In the genomic region with DNA sequence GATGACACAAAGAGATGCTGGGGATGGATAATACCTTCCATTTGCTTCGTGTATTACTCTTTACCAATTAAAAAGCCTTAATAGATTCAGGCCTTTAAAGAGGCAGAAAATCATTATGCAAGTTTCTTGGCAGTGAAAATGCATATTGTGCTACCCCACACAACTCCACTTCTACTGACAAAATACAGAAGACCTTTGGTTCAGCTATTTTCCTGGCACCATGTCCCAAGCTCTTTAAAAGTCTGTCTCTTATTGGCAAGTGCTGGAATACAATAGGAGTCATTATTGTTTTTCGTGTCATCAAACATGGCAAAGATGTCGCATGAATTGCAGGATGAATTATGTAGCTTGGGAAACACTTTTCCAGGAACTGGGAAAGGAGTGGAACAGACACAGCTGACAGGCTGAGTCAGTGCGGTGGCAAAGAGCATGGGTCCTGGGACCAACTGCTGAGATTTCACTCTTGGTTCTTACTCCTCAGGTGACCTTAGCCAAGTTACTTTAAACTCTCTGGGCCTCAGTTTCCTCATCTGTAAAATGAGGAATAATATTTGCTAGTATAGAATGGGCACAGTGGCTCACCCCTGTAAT, we compare ENCODE assay signal across 17 cellular contexts.
"Had no signal": no experiment of that assay in that cellular context is flagged by ENCODE, and none has a peak within 500 bp of the region (broad histone marks: within the 10 kb centered on the region; RNA-seq: fewer than 3 reads in every experiment).

No MANE protein-coding gene starts in this region.

- H3K9ac ChIP-seq: SK-N-SH had no signal

- H3K9me3 ChIP-seq: gastroesophageal sphincter, heart right ventricle, lower lobe of right lung, right atrium auricular region, SK-N-SH had no signal

- H3K36me3 ChIP-seq: brain microvascular endothelial cell, gastroesophageal sphincter, heart right ventricle, lower lobe of right lung, right atrium auricular region had no signal

- H3K27me3 ChIP-seq: brain microvascular endothelial cell, gastroesophageal sphincter, heart right ventricle, right atrium auricular region had no signal

- H3K27ac ChIP-seq: brain microvascular endothelial cell, gastroesophageal sphincter, heart right ventricle, lower lobe of right lung, right atrium auricular region had no signal

- ATAC-seq: activated CD8-positive, alpha-beta memory T cell treated with anti-CD3 and anti-CD28 coated beads, Interleukin-2, amount 10 ng/mL, durations not matched to agents 7 days and 5 days; gastroesophageal sphincter; left cardiac atrium; lower lobe of right lung had no signal

- FAIRE-seq: endometrium, TTC549 had no signal

- DNase-seq: activated B cell treated with CpG ODN at 0.5 μM for 24 hours; activated CD4-positive, alpha-beta memory T cell treated with anti-CD3 and anti-CD28 coated beads, Interleukin-2, amount 10 ng/mL, durations not matched to agents 7 days and 5 days; activated CD4-positive, alpha-beta T cell treated with anti-CD3 and anti-CD28 coated beads for 48 hours; activated CD8-positive, alpha-beta memory T cell treated with anti-CD3 and anti-CD28 coated beads, Interleukin-2, amount 10 ng/mL, durations not matched to agents 7 days and 5 days; brain microvascular endothelial cell; cerebellar nuclear complex; cortex of kidney; erythroblast; heart right ventricle; left cardiac atrium; lower lobe of right lung; SK-N-SH; stimulated activated CD4-positive, alpha-beta T cell treated with anti-CD3 and anti-CD28 coated beads, Interleukin-2, amount 100 ng/mL, for 24 hours had no signal

- H3K4me2 ChIP-seq: SK-N-SH had no signal

- H3K4me3 ChIP-seq: gastroesophageal sphincter, heart right ventricle, lower lobe of right lung, right atrium auricular region had no signal
